10 cellular contexts compared by ENCODE assay signal in the genomic region with DNA sequence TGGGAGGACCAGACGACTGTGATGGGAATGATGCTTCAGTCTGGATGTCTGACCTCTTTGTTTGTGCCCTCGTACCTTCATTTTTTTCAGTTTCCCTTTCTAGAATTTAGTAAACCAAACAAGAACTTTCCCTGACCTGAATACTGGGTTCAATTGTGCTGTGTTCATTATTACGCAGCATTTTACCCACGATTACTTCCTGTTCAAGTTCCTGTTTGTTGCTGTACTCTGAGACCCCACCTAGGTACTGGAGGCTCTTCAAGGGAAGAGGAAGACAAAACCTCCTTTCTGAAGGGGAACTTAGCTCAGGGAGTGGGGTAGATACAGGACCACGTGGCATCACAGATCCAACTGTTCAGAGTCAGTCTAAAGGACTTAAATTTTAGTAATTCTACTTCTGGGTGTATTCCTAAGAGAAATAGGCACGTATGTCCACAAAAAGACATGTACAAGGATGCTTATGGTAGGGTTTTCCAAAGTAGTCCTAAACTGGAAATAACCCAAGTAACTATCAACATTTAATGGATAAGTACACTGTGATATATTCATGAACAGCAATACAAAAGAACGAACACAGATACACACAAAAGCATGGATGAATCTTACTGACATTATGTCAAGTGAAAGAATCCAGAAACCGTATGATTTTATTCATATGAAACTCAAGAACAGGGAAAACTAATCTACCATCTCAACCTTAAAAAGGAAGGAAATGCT. TPM values are rescaled to one million over a fixed set of nuclear protein-coding genes. Genes with fewer than 3 reads are reported as not detected.
A peak's percentile ranks its signal among the peaks of the same experiment; 100 is the strongest.
DNase-seq lines count a peak whose midpoint lies in the region; ATAC-seq and TF ChIP-seq lines count a peak whose summit lies in the region.
"Had no signal": no experiment of that assay in that cellular context is flagged by ENCODE, and none has a peak within 500 bp of the region (broad histone marks: within the 10 kb centered on the region; RNA-seq: fewer than 3 reads in every experiment).

No MANE protein-coding gene starts in this region.

- DNase-seq in RPMI8226 (peak; percentile 31), lower lobe of right lung (no peak), NCI-H345 (lab: John Stamatoyannopoulos, UW) (no peak), HuH-7 (ENCODE audit: low spot score) (no peak), NCI-H82 (lab: John Stamatoyannopoulos, UW) (no peak), neural progenitor cell (ENCODE audit: low spot score) (no peak)
- DNase-seq: GM23248 had no signal

- no peaks in the 10 kb centered on the region for H3K36me3 ChIP-seq in lower lobe of right lung
- H3K36me3 ChIP-seq in neural progenitor cell: no peaks in the 10 kb centered on the region

- H3K27me3 ChIP-seq in lower lobe of right lung (ENCODE audit: low read depth) (no peaks in the 10 kb centered on the region), neural progenitor cell (no peaks in the 10 kb centered on the region)

- peaks cover 7% of the 10 kb centered on the region for H3K4me1 Mint-ChIP-seq in neural progenitor cell

- H3K9me3 ChIP-seq in lower lobe of right lung (peaks cover 17% of the 10 kb centered on the region), neural progenitor cell (ENCODE audit: low read depth) (no peaks in the 10 kb centered on the region)

- H3K4me3 ChIP-seq in lower lobe of right lung: no peak overlapping the region
- no peak overlapping the region for H3K4me3 ChIP-seq in neural progenitor cell
- H3K4me3 ChIP-seq: GM23248 had no signal

- H3K27me3 Mint-ChIP-seq in neural progenitor cell (ENCODE audit: insufficient read depth, low read depth): peaks cover 8% of the 10 kb centered on the region

- H3K4me1 ChIP-seq in lower lobe of right lung (peaks cover 9% of the 10 kb centered on the region), neural progenitor cell (peaks cover 6% of the 10 kb centered on the region)

- no peak overlapping the region for H3K4me3 Mint-ChIP-seq in neural progenitor cell

- H3K4me2 ChIP-seq in neural progenitor cell: no peak overlapping the region

- H3K9me3 Mint-ChIP-seq in neural progenitor cell: peaks cover 12% of the 10 kb centered on the region

- peaks cover 5% of the 10 kb centered on the region for H3F3A ChIP-seq in neural progenitor cell (ENCODE audit: low read depth)

- no peaks in the 10 kb centered on the region for H3K36me3 Mint-ChIP-seq in neural progenitor cell

- H3K27ac Mint-ChIP-seq in neural progenitor cell: no peak overlapping the region

- H3K27ac ChIP-seq in lower lobe of right lung (no peak overlapping the region), neural progenitor cell (no peak overlapping the region)
- H3K27ac ChIP-seq: GM23248 had no signal

- H3K9ac ChIP-seq in neural progenitor cell: no peak overlapping the region
- H3K9ac ChIP-seq: GM23248 had no signal

- H2AFZ ChIP-seq in neural progenitor cell (replicated peaks): no peak overlapping the region
- H2AFZ ChIP-seq: GM23248 had no signal

- H3K79me2 ChIP-seq in neural progenitor cell (ENCODE audit: low read depth): no peaks in the 10 kb centered on the region

- intact Hi-C loops in lower lobe of right lung (cut with DNase I): no loop called here

- H4K20me1 ChIP-seq in neural progenitor cell (ENCODE audit: low read depth): no peaks in the 10 kb centered on the region

- ATAC-seq in GM18517 (IDR thresholded peaks at IDR 0.05; ENCODE audit: unreplicated experiment) (peak; percentile 81), HG02763 (IDR thresholded peaks at IDR 0.05; ENCODE audit: unreplicated experiment) (peak; percentile 58), lower lobe of right lung (peak; percentile 67 to 87)

- TF ChIP-seq CTCF in lower lobe of right lung (IDR thresholded peaks at IDR 0.05) (no peak), neural progenitor cell (IDR thresholded peaks at IDR 0.05) (no peak)

RNA-seq across cellular contexts. Expression of gene PRKCB, which starts 9.1 kb away (rescaled TPM):
- total RNA-seq in lower lobe of right lung (24.1 TPM), neural progenitor cell (ENCODE audit: low replicate concordance) (5.0 and 9.5 TPM in 2 replicates)
- total RNA-seq: GM23248, pulmonary artery endothelial cell had no signal
